Comparison of ENCODE assay signal across 14 cellular contexts in the genomic region with DNA sequence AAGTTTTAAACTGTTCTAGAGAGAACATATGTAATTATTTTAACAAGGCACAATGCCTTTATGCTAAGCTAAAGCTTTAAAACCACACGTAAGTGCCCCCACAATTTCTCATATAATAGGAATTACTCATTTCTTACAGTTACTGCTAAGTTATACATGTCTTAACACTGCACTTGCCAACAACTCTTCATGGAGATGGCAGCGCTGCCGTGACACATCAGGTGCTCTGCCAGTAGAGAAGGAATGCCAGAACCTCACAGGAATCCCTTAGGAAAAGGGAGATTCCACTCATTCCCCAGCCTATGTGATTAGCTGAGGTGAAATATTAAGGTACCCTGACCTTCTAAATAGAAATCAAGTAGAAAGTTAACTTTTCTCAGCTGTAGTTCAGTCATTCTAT. TPM values are rescaled to one million over a fixed set of nuclear protein-coding genes. Genes with fewer than 3 reads are reported as not detected.
DNase-seq lines count a peak whose midpoint lies in the region; ATAC-seq, FAIRE-seq and TF ChIP-seq lines count a peak whose summit lies in the region.
"Had no signal": no experiment of that assay in that cellular context is flagged by ENCODE, and none has a peak within 500 bp of the region (broad histone marks: within the 10 kb centered on the region; RNA-seq: fewer than 3 reads in every experiment).

No MANE protein-coding gene starts in this region.

- no peaks in the 10 kb centered on the region for H4K20me1 ChIP-seq in HepG2 (ENCODE audit: insufficient read depth, low read length)

- WGBS in liver, result 41% methylated on average over 3 of the region's 3 CpGs
- 95% methylated on average over 3 of the region's 3 CpGs for WGBS in HepG2 (ENCODE audit: low lambda C conversion rate)
- WGBS in esophagus muscularis mucosa, result 48% methylated on average over 3 of the region's 3 CpGs

- H3K4me1 ChIP-seq in liver (ENCODE audit: control insufficient read depth in 4 of 4, insufficient read depth in 4 of 4, low read length in 3 of 4) (peaks cover 6 to 77% (median 48%) of the 10 kb centered on the region in 4 donors), HepG2 (ENCODE audit: insufficient read depth, low read length) (peaks cover 20% of the 10 kb centered on the region), esophagus muscularis mucosa (peaks cover 19 to 36% (median 32%) of the 10 kb centered on the region in 4 donors), ascending aorta (no peaks in the 10 kb centered on the region)

- H3K36me3 ChIP-seq in liver (ENCODE audit: control insufficient read depth in 4 of 4, insufficient read depth in 3 of 4, low read depth in 1 of 4, low read length in 3 of 4) (peaks cover 7 to 52% (median 42%) of the 10 kb centered on the region in 4 donors), HepG2 (replicated peaks in 1 of 2; ENCODE audit: control insufficient read depth in 1 of 2, insufficient read depth in 2 of 2, low read length in 2 of 2) (peaks cover 1 to 7% of the 10 kb centered on the region in 2 experiments; a peak in 3 of 5 replicates), esophagus muscularis mucosa (peaks cover 0 to 61% (median 14%) of the 10 kb centered on the region in 4 donors), ascending aorta (no peaks in the 10 kb centered on the region)

- intact Hi-C loops in HepG2 (cut with micrococcal nuclease; ENCODE audit: unreplicated experiment), result loop anchor here (10.0 kb wide), 1 partner anchor 183 kb away; no protein-coding TSS in a partner anchor
- intact Hi-C loops in esophagus muscularis mucosa (cut with DNase I), result no loop called here
- intact Hi-C loops in ascending aorta (cut with DNase I), result no loop called here

- no peak for TF ChIP-seq RAD21 in liver (IDR thresholded peaks at IDR 0.05)
- TF ChIP-seq RAD21 in HepG2 (CRISPR knock-in tag; IDR thresholded peaks at IDR 0.05), result no peak

- peaks cover 11% of the 10 kb centered on the region for H3K36me3 Mint-ChIP-seq in mesothelial cell of epicardium
- H3K36me3 Mint-ChIP-seq in activated T-helper 17 cell treated with anti-CD3 and anti-CD28 coated beads, Interleukin-2, amount 50 U/mL, for 72 hours (ENCODE audit: low read depth), result peaks cover 8% of the 10 kb centered on the region

- H3K4me3 ChIP-seq in liver (ENCODE audit: low read depth in 1 of 3, low read length in 3 of 3) (peak overlapping the region in 2 of 3 donors; percentile 52 to 88), HepG2 (replicated peaks in 1 of 3; ENCODE audit: insufficient read depth in 1 of 3, low read depth in 2 of 3, low read length in 3 of 3) (no peak overlapping the region), esophagus muscularis mucosa (no peak overlapping the region), ascending aorta (no peak overlapping the region)
- H3K4me3 ChIP-seq: stomach had no signal

- H3K4me2 ChIP-seq in HepG2 (ENCODE audit: low read depth, low read length), result no peak overlapping the region

- H3K27ac Mint-ChIP-seq in mesothelial cell of epicardium, result peak overlapping the region; percentile 9
- H3K27ac Mint-ChIP-seq in activated T-helper 17 cell treated with anti-CD3 and anti-CD28 coated beads, Interleukin-2, amount 50 U/mL, for 72 hours, result no peak overlapping the region
- H3K27ac Mint-ChIP-seq: activated CD8-positive, alpha-beta T cell treated with anti-CD3 and anti-CD28 coated beads for 36 hours; CD8-positive, alpha-beta memory T cell had no signal

- H3K4me3 Mint-ChIP-seq in mesothelial cell of epicardium, result no peak overlapping the region
- no peak overlapping the region for H3K4me3 Mint-ChIP-seq in activated T-helper 17 cell treated with anti-CD3 and anti-CD28 coated beads, Interleukin-2, amount 50 U/mL, for 72 hours
- H3K4me3 Mint-ChIP-seq: activated CD8-positive, alpha-beta T cell treated with anti-CD3 and anti-CD28 coated beads for 36 hours; CD8-positive, alpha-beta memory T cell had no signal

- TF ChIP-seq POLR2A in HepG2 (IDR thresholded peaks at IDR 0.05; ENCODE audit: insufficient read depth in 1 of 2, low read depth in 2 of 2, low read length in 2 of 2) (no peak), esophagus muscularis mucosa (IDR thresholded peaks at IDR 0.05; ENCODE audit: low read depth) (no peak)

- POLR2A ChIA-PET in HepG2 (lab: Yijun Ruan, JAX), result no interaction called here

- H3K27ac ChIP-seq in liver (ENCODE audit: low read depth in 1 of 2, low read length in 2 of 2) (no peak overlapping the region), HepG2 (ENCODE audit: extremely low read length, insufficient read depth, low read length) (no peak overlapping the region), esophagus muscularis mucosa (replicated peaks in 1 of 4) (peak overlapping the region in 3 of 4 donors; percentile 1 to 11 (median 10)), ascending aorta (peak overlapping the region in 1 of 2 donors; percentile 38)

- peak overlapping the region in 1 of 2 donors; percentile 67 for H3K9ac ChIP-seq in liver (ENCODE audit: low read depth in 1 of 2, low read length in 2 of 2)
- H3K9ac ChIP-seq in HepG2 (ENCODE audit: insufficient read depth, low read depth, low read length), result no peak overlapping the region

- no peak for ATAC-seq in HepG2
- no peak for ATAC-seq in activated T-helper 17 cell treated with anti-CD3 and anti-CD28 coated beads, Interleukin-2, amount 50 U/mL, for 72 hours (replicated peaks)
- ATAC-seq: activated CD8-positive, alpha-beta T cell treated with anti-CD3 and anti-CD28 coated beads for 36 hours had no signal

- H2AFZ ChIP-seq in HepG2 (ENCODE audit: low read length), result no peak overlapping the region

- in situ Hi-C loops in HepG2 (cut with HindIII; ENCODE audit: extremely low pct_ligation_motif_present, low pct_unique_long_range_greater_than_20kb), result no loop called here

- no peaks in the 10 kb centered on the region for H3K9me3 Mint-ChIP-seq in mesothelial cell of epicardium
- no peaks in the 10 kb centered on the region for H3K9me3 Mint-ChIP-seq in activated T-helper 17 cell treated with anti-CD3 and anti-CD28 coated beads, Interleukin-2, amount 50 U/mL, for 72 hours
- H3K9me3 Mint-ChIP-seq: activated CD8-positive, alpha-beta T cell treated with anti-CD3 and anti-CD28 coated beads for 36 hours had no signal

- no peaks in the 10 kb centered on the region for H3K9me3 ChIP-seq in liver (ENCODE audit: control insufficient read depth in 4 of 4, low read length in 3 of 4)
- H3K9me3 ChIP-seq in HepG2 (ENCODE audit: low read length), result no peaks in the 10 kb centered on the region
- no peaks in the 10 kb centered on the region for H3K9me3 ChIP-seq in esophagus muscularis mucosa
- no peaks in the 10 kb centered on the region for H3K9me3 ChIP-seq in ascending aorta
- H3K9me3 ChIP-seq: stomach had no signal

- TF ChIP-seq CTCF in liver (IDR thresholded peaks at IDR 0.05; ENCODE audit: low read depth, low read length, missing input control) (no peak), HepG2 (CRISPR knock-in tag; IDR thresholded peaks at IDR 0.05) (no peak), esophagus muscularis mucosa (IDR thresholded peaks at IDR 0.05) (no peak), mesothelial cell of epicardium (IDR thresholded peaks at IDR 0.05; ENCODE audit: unreplicated experiment) (no peak), ascending aorta (IDR thresholded peaks at IDR 0.05) (no peak)

- peaks cover 39% of the 10 kb centered on the region for H3K4me1 Mint-ChIP-seq in mesothelial cell of epicardium
- peaks cover 7% of the 10 kb centered on the region for H3K4me1 Mint-ChIP-seq in activated T-helper 17 cell treated with anti-CD3 and anti-CD28 coated beads, Interleukin-2, amount 50 U/mL, for 72 hours

- no peaks in the 10 kb centered on the region for H3K27me3 ChIP-seq in liver (ENCODE audit: control insufficient read depth in 4 of 4, insufficient read depth in 4 of 4, low read length in 3 of 4)
- H3K27me3 ChIP-seq in HepG2 (ENCODE audit: control insufficient read depth in 1 of 2, insufficient read depth in 2 of 2, low read length in 2 of 2), result no peaks in the 10 kb centered on the region
- H3K27me3 ChIP-seq in esophagus muscularis mucosa, result no peaks in the 10 kb centered on the region
- no peaks in the 10 kb centered on the region for H3K27me3 ChIP-seq in ascending aorta
- H3K27me3 ChIP-seq: stomach had no signal

- H3K27me3 Mint-ChIP-seq in mesothelial cell of epicardium (ENCODE audit: low read depth), result no peaks in the 10 kb centered on the region
- H3K27me3 Mint-ChIP-seq in activated T-helper 17 cell treated with anti-CD3 and anti-CD28 coated beads, Interleukin-2, amount 50 U/mL, for 72 hours, result no peaks in the 10 kb centered on the region
- H3K27me3 Mint-ChIP-seq: activated CD8-positive, alpha-beta T cell treated with anti-CD3 and anti-CD28 coated beads for 36 hours; CD8-positive, alpha-beta memory T cell had no signal

- TF ChIP-seq EP300 in HepG2 (IDR thresholded peaks at IDR 0.05; ENCODE audit: low read depth in 2 of 2, low read length in 2 of 2) (no peak), HepG2 (CRISPR knock-in tag; IDR thresholded peaks at IDR 0.05; ENCODE audit: borderline replicate concordance) (no peak), esophagus muscularis mucosa (IDR thresholded peaks at IDR 0.05) (no peak)

- BruUV-seq in HepG2 (replicated peaks; lab: Mats Ljungman, UMichigan), result no TSS peak

- DNase-seq in HepG2 (ENCODE audit: low spot score) (no peak), esophagus muscularis mucosa (ENCODE audit: extremely low spot score) (no peak), mesothelial cell of epicardium (ENCODE audit: low spot score in 2 of 2, unreplicated experiment in 2 of 2) (no peak), cortex of kidney (lab: John Stamatoyannopoulos, UW) (no peak), NCI-H1694 (lab: John Stamatoyannopoulos, UW) (no peak), ascending aorta (ENCODE audit: low spot score in 2 of 2) (no peak)
- DNase-seq: activated CD8-positive, alpha-beta T cell treated with anti-CD3 and anti-CD28 coated beads for 36 hours; CD8-positive, alpha-beta memory T cell; NCI-H1048; stomach had no signal

- CTCF ChIA-PET in HepG2 (lab: Yijun Ruan, JAX; ENCODE audit: low intra/inter-chr PET ratio, low total read pairs), result no interaction called here

- H3K79me2 ChIP-seq in HepG2 (ENCODE audit: insufficient read depth, low read length), result peaks cover 6% of the 10 kb centered on the region

- FAIRE-seq in HepG2 (lab: Jason Lieb, UNC), result no peak
- FAIRE-seq: A204.1, GM12891 had no signal

RNA-seq across cellular contexts. Expression of a gene that starts 24.0 kb away (rescaled TPM):
- total RNA-seq in liver (1,000 to 10,000 TPM in 1 of 2 donors, 100 to 1,000 TPM in 1; 210 to 2,226 TPM), HepG2 (2016; rRNA removed; fragmentation: Illumina TruSeq; extraction: Trizol) (29.8 and 38.2 TPM in 2 replicates), esophagus muscularis mucosa (100 to 1,000 TPM in 1 of 4 donors, 10 to 100 TPM in 3; 43.5 to 136 (median 52.0) TPM), mesothelial cell of epicardium (18.0 to 20.9 TPM (median 19.2 TPM) in 3 replicates), ascending aorta (31.8 TPM)
- polyA plus RNA-seq in liver (1,000 to 10,000 TPM in 1 of 2 donors, 100 to 1,000 TPM in 1; 704 to 1,052 TPM), HepG2 (2011; rRNA removed) (10.0 and 14.3 TPM in 2 replicates)
- 5.1 and 5.5 TPM in 2 replicates for total RNA-seq in HepG2 (2016; cell fraction: cytosol; rRNA removed; fragmentation: Illumina TruSeq; extraction: Trizol; ENCODE audit: low read depth)
- 27.7 and 32.5 TPM in 2 replicates for total RNA-seq in HepG2 (2016; cell fraction: insoluble cytoplasmic fraction; rRNA removed; fragmentation: Illumina TruSeq; extraction: Trizol)
- total RNA-seq in HepG2 (2016; cell fraction: membrane; rRNA removed; fragmentation: Illumina TruSeq; extraction: Trizol), result 15.6 and 17.1 TPM in 2 replicates
- total RNA-seq in HepG2 (2016; cell fraction: nucleus; rRNA removed; fragmentation: Illumina TruSeq; extraction: Trizol), result 33.0 and 35.9 TPM in 2 replicates
- 5.5 and 11.2 TPM in 2 replicates for polyA plus RNA-seq in HepG2 (2011; cell fraction: cytosol; rRNA removed)
- polyA plus RNA-seq in HepG2 (2011; cell fraction: nucleus; rRNA removed), result 10.0 and 18.6 TPM in 2 replicates
- 8.5 and 20.6 TPM in 2 replicates for polyA plus RNA-seq in HepG2 (2012)
- polyA plus RNA-seq in HepG2 (2016; cell fraction: cytosol; fragmentation: Illumina TruSeq; extraction: Trizol; ENCODE audit: low read depth), result 3.5 and 4.7 TPM in 2 replicates
- polyA plus RNA-seq in HepG2 (2016; cell fraction: insoluble cytoplasmic fraction; fragmentation: Illumina TruSeq; extraction: Trizol; ENCODE audit: low read depth), result 31.0 and 31.7 TPM in 2 replicates
- 10.4 and 12.2 TPM in 2 replicates for polyA plus RNA-seq in HepG2 (2016; cell fraction: membrane; fragmentation: Illumina TruSeq; extraction: Trizol; ENCODE audit: low read depth)
- 44.4 and 47.7 TPM in 2 replicates for polyA plus RNA-seq in HepG2 (2016; cell fraction: nucleus; fragmentation: Illumina TruSeq; extraction: Trizol; ENCODE audit: insufficient read depth, low read depth)
- 14.8 and 18.9 TPM in 2 replicates for polyA minus RNA-seq in HepG2 (2011; rRNA and poly(A)+ RNA removed; ENCODE audit: low replicate concordance)
- 11.4 and 23.7 TPM in 2 replicates for polyA minus RNA-seq in HepG2 (2011; cell fraction: cytosol; rRNA and poly(A)+ RNA removed)
- polyA minus RNA-seq in HepG2 (2011; cell fraction: nucleus; rRNA and poly(A)+ RNA removed), result 11.5 and 23.1 TPM in 2 replicates
- total RNA-seq in activated T-helper 17 cell treated with anti-CD3 and anti-CD28 coated beads, Interleukin-2, amount 50 U/mL, for 72 hours, result 10 to 100 TPM; 13.2 to 22.2 TPM

Comparison
In these comparisons a context has a peak if more than half of its experiments do, and no peak if none do; other contexts are left out.
1. H3K4me3 ChIP-seq: peak in liver (2 of 3); none in HepG2 (0 of 3), esophagus muscularis mucosa (0 of 4) and ascending aorta (0 of 2).
2. H3K27ac ChIP-seq: peak in esophagus muscularis mucosa (3 of 4); none in liver (0 of 2) and HepG2 (single experiment).